ENCODE assay signal across 23 cellular contexts in genomic region chrX:57380026-57380796, GRCh38.
DNase-seq lines count a peak whose midpoint lies in the region; ATAC-seq, FAIRE-seq and TF ChIP-seq lines count a peak whose summit lies in the region.
"Had no signal": no experiment of that assay in that cellular context is flagged by ENCODE, and none has a peak within 500 bp of the region (broad histone marks: within the 10 kb centered on the region; RNA-seq: fewer than 3 reads in every experiment).

No MANE protein-coding gene starts in this region.

- no peaks in the 10 kb centered on the region for H3K27me3 ChIP-seq in astrocyte (ENCODE audit: insufficient read depth, low read length)
- H3K27me3 ChIP-seq: ascending aorta, hepatocyte had no signal

- H3K9ac ChIP-seq in astrocyte (ENCODE audit: low read length), result no peak overlapping the region
- H3K9ac ChIP-seq: BLaER1, SK-N-SH had no signal

- H3K4me2 ChIP-seq in astrocyte (ENCODE audit: low read length), result no peak overlapping the region
- H3K4me2 ChIP-seq: BLaER1, GM23338, hepatocyte, SK-N-SH had no signal

- H3K4me1 ChIP-seq in astrocyte (ENCODE audit: insufficient read depth, low read length), result no peaks in the 10 kb centered on the region
- H3K4me1 ChIP-seq: ascending aorta, BLaER1, lower lobe of right lung had no signal

- H3K27ac Mint-ChIP-seq in activated T-cell treated with anti-CD3 and anti-CD28 coated beads, Interleukin-2, amount 50 U/mL, for 24 hours, result peak overlapping the region; percentile 85
- no peak overlapping the region for H3K27ac Mint-ChIP-seq in astrocyte (ENCODE audit: unreplicated experiment)
- H3K27ac Mint-ChIP-seq: GM23338, progenitor cell of endocrine pancreas had no signal

- no peaks in the 10 kb centered on the region for H4K20me1 ChIP-seq in astrocyte (ENCODE audit: insufficient read depth, low read length)
- H4K20me1 ChIP-seq: BLaER1 had no signal

- no peaks in the 10 kb centered on the region for H3K36me3 ChIP-seq in astrocyte (ENCODE audit: insufficient read depth, low read length)
- H3K36me3 ChIP-seq: ascending aorta, BLaER1, lower lobe of right lung, thoracic aorta had no signal

- H3K4me3 Mint-ChIP-seq in activated T-cell treated with anti-CD3 and anti-CD28 coated beads, Interleukin-2, amount 50 U/mL, for 24 hours, result no peak overlapping the region
- H3K4me3 Mint-ChIP-seq in astrocyte (ENCODE audit: unreplicated experiment), result no peak overlapping the region
- H3K4me3 Mint-ChIP-seq: GM23338 had no signal

- peaks cover 66% of the 10 kb centered on the region for H3K27me3 Mint-ChIP-seq in activated T-cell treated with anti-CD3 and anti-CD28 coated beads, Interleukin-2, amount 50 U/mL, for 24 hours
- no peaks in the 10 kb centered on the region for H3K27me3 Mint-ChIP-seq in astrocyte (ENCODE audit: low read depth, unreplicated experiment)
- H3K27me3 Mint-ChIP-seq: progenitor cell of endocrine pancreas had no signal

- H3K4me3 ChIP-seq in astrocyte (ENCODE audit: insufficient read depth, low read depth, low read length), result no peak overlapping the region
- H3K4me3 ChIP-seq: ascending aorta, BLaER1, GM23338, hepatocyte, lower lobe of right lung, skin epidermis, thoracic aorta had no signal

- peaks cover 5% of the 10 kb centered on the region for H3K4me1 Mint-ChIP-seq in activated T-cell treated with anti-CD3 and anti-CD28 coated beads, Interleukin-2, amount 50 U/mL, for 24 hours (ENCODE audit: low read depth)
- no peaks in the 10 kb centered on the region for H3K4me1 Mint-ChIP-seq in astrocyte (ENCODE audit: low read depth, unreplicated experiment)
- H3K4me1 Mint-ChIP-seq: GM23338 had no signal

- ATAC-seq in GM18909 (IDR thresholded peaks at IDR 0.05; ENCODE audit: poor library complexity, unreplicated experiment) (peak; percentile 100), HG03175 (IDR thresholded peaks at IDR 0.05; ENCODE audit: unreplicated experiment) (peak; percentile 70), HG02588 (IDR thresholded peaks at IDR 0.05; ENCODE audit: unreplicated experiment) (no peak)
- ATAC-seq: GM23338, HepG2, lower lobe of right lung had no signal

- FAIRE-seq in astrocyte (lab: Jason Lieb, UNC), result peak; percentile 98
- FAIRE-seq: HepG2 had no signal

- H2AFZ ChIP-seq in astrocyte (ENCODE audit: low read depth, low read length), result no peak overlapping the region
- H2AFZ ChIP-seq: GM23338, hepatocyte had no signal

- no peak overlapping the region for H3K27ac ChIP-seq in astrocyte (ENCODE audit: low read depth, low read length)
- H3K27ac ChIP-seq: ascending aorta, BLaER1, hepatocyte, lower lobe of right lung, skin epidermis, thoracic aorta had no signal

- TF ChIP-seq CTCF in astrocyte (IDR thresholded peaks at IDR 0.05; ENCODE audit: insufficient read depth, low read depth, low read length), result no peak

- no peaks in the 10 kb centered on the region for H3K79me2 ChIP-seq in astrocyte (ENCODE audit: insufficient read depth, low read length)
- H3K79me2 ChIP-seq: hepatocyte had no signal

- no peaks in the 10 kb centered on the region for H3K9me3 ChIP-seq in astrocyte (ENCODE audit: insufficient read depth, low read depth, low read length)
- H3K9me3 ChIP-seq: ascending aorta, BLaER1, lower lobe of right lung, SK-N-SH, thoracic aorta had no signal

- DNase-seq in activated T-cell treated with anti-CD3 and anti-CD28 coated beads, Interleukin-2, amount 50 U/mL, for 24 hours, result no peak
- DNase-seq in activated T-cell treated with anti-CD3 and anti-CD28 coated beads, Interleukin-2, amount 50 U/mL, for 1 hour, result no peak
- no peak for DNase-seq in astrocyte (ENCODE audit: low read depth)
- no peak for DNase-seq in mesenteric fat pad (ENCODE audit: low spot score)
- DNase-seq in NCI-H446 (lab: John Stamatoyannopoulos, UW), result no peak
- DNase-seq: foreskin fibroblast; islet precursor cell; lower lobe of right lung; NCI-H526; RPMI8226; SK-N-SH; stimulated activated naive CD4-positive, alpha-beta T cell had no signal

- H3K9me3 Mint-ChIP-seq in activated T-cell treated with anti-CD3 and anti-CD28 coated beads, Interleukin-2, amount 50 U/mL, for 24 hours, result peaks cover 3% of the 10 kb centered on the region
- no peaks in the 10 kb centered on the region for H3K9me3 Mint-ChIP-seq in astrocyte (ENCODE audit: unreplicated experiment)
- H3K9me3 Mint-ChIP-seq: GM23338 had no signal

- peaks cover 41% of the 10 kb centered on the region for H3K36me3 Mint-ChIP-seq in activated T-cell treated with anti-CD3 and anti-CD28 coated beads, Interleukin-2, amount 50 U/mL, for 24 hours (ENCODE audit: low read depth)
- H3K36me3 Mint-ChIP-seq in astrocyte (ENCODE audit: low read depth, unreplicated experiment), result no peaks in the 10 kb centered on the region
